8 cellular contexts compared by ENCODE assay signal in genomic region chr18:35289293-35290069, GRCh38. TPM values are rescaled to one million over a fixed set of nuclear protein-coding genes. Genes with fewer than 3 reads are reported as not detected.
DNase-seq lines count a peak whose midpoint lies in the region; ATAC-seq and TF ChIP-seq lines count a peak whose summit lies in the region.

No MANE protein-coding gene starts in this region.

- peak; percentile 31 for ATAC-seq in HG02870 (IDR thresholded peaks at IDR 0.05; ENCODE audit: unreplicated experiment)

- H3K36me3 ChIP-seq in PC-9 (ENCODE audit: low read depth) = no peaks in the 10 kb centered on the region

- POLR2A ChIA-PET in PC-9 (lab: Charles Lee; ENCODE audit: unreplicated experiment) = interaction anchor here (0.6 kb wide), 2 partner anchors 36 to 189 kb away, joined by 4 to 6 read pairs; no protein-coding TSS in a partner anchor

- H2AFZ ChIP-seq in PC-9 = peak overlapping the region; percentile 100

- no peaks in the 10 kb centered on the region for H3K9me2 ChIP-seq in PC-9 (ENCODE audit: insufficient read depth)

- peak overlapping the region; percentile 54 for H3K27ac ChIP-seq in PC-9
- H3K27ac ChIP-seq in layer of hippocampus (ENCODE audit: low read depth, low read length) = peak overlapping the region; percentile 85

- H3K9me3 ChIP-seq in PC-9 (ENCODE audit: insufficient read depth, low read depth) = no peaks in the 10 kb centered on the region

- no peaks in the 10 kb centered on the region for H3F3A ChIP-seq in PC-9 (ENCODE audit: insufficient read depth, low read depth)

- peaks cover 3% of the 10 kb centered on the region; the same call in 1 of the 2 replicates for H3K4me1 ChIP-seq in PC-9 (replicated peaks; ENCODE audit: insufficient read depth)

- BruUV-seq in PC-9 (replicated peaks; lab: Mats Ljungman, UMichigan) = TSS peak; percentile 77

- TF ChIP-seq CTCF in PC-9 (conservative IDR thresholded peaks at IDR 0.05) = no peak
- no peak for TF ChIP-seq CTCF in cardiac fibroblast (IDR thresholded peaks at IDR 0.05; ENCODE audit: low read depth, low read length)

- H3K27me3 ChIP-seq in PC-9 (ENCODE audit: insufficient read depth, low read depth) (no peaks in the 10 kb centered on the region), layer of hippocampus (ENCODE audit: control insufficient read depth, insufficient read depth, low read length) (no peaks in the 10 kb centered on the region)

- H4K20me1 ChIP-seq in PC-9 (ENCODE audit: insufficient read depth) = no peaks in the 10 kb centered on the region

- peak; percentile 63 for DNase-seq in activated CD8-positive, alpha-beta memory T cell treated with anti-CD3 and anti-CD28 coated beads, Interleukin-2, amount 50 U/mL, for 48 hours
- no peak for DNase-seq in activated CD8-positive, alpha-beta memory T cell treated with anti-CD3 and anti-CD28 coated beads, Interleukin-2, amount 50 U/mL, for 4 hours
- DNase-seq in PC-9 (no peak), cardiac fibroblast (ENCODE audit: low read depth in 2 of 2) (peak; percentile 20 to 50), NAMALWA (ENCODE audit: low spot score) (no peak)
- peak; percentile 29 for DNase-seq in stimulated activated CD4-positive, alpha-beta T cell treated with anti-CD3 and anti-CD28 coated beads, Interleukin-4, amount 100 ng/mL, for 1 hour

- H3K79me2 ChIP-seq in PC-9 (ENCODE audit: low read depth) = peaks cover 25% of the 10 kb centered on the region

- CTCF ChIA-PET in PC-9 (lab: Charles Lee) = no interaction called here

- H3K4me2 ChIP-seq in PC-9 = peak overlapping the region; percentile 89

- intact Hi-C loops in PC-9 (cut with micrococcal nuclease; ENCODE audit: unreplicated experiment) = loop anchor here (2.0 kb wide), 1 partner anchor 683 kb away; the partner anchor contains the start of gene RMP24

- peak overlapping the region; percentile 82 for H3K4me3 ChIP-seq in PC-9
- H3K4me3 ChIP-seq in cardiac fibroblast (replicated peaks in 1 of 2; ENCODE audit: low read depth in 2 of 2, low read length in 2 of 2) = peak overlapping the region; percentile 64 to 86

RNA-seq across cellular contexts. Expression of gene ZSCAN30, which starts 0.5 kb away (rescaled TPM):
- total RNA-seq in PC-9 (2021) = 16.9 and 18.5 TPM in 2 replicates

RNA-seq across cellular contexts. Expression of gene ZNF397, which starts 48.6 kb away (rescaled TPM):
- total RNA-seq in PC-9 (2021) = 8.1 and 9.3 TPM in 2 replicates

RNA-seq across cellular contexts. Expression of gene ZNF24, which starts 54.7 kb away (rescaled TPM):
- total RNA-seq in PC-9 (2021) = 20.9 and 33.9 TPM in 2 replicates

Comparison
In these comparisons a context has a peak if more than half of its experiments do, and no peak if none do; other contexts are left out.
1. DNase-seq: peak in activated CD8-positive, alpha-beta memory T cell treated with anti-CD3 and anti-CD28 coated beads, Interleukin-2, amount 50 U/mL, for 48 hours (single experiment), cardiac fibroblast (2 of 2) and stimulated activated CD4-positive, alpha-beta T cell treated with anti-CD3 and anti-CD28 coated beads, Interleukin-4, amount 100 ng/mL, for 1 hour (single experiment); none in activated CD8-positive, alpha-beta memory T cell treated with anti-CD3 and anti-CD28 coated beads, Interleukin-2, amount 50 U/mL, for 4 hours (single experiment), PC-9 (0 of 2) and NAMALWA (single experiment).